In the genomic region with DNA sequence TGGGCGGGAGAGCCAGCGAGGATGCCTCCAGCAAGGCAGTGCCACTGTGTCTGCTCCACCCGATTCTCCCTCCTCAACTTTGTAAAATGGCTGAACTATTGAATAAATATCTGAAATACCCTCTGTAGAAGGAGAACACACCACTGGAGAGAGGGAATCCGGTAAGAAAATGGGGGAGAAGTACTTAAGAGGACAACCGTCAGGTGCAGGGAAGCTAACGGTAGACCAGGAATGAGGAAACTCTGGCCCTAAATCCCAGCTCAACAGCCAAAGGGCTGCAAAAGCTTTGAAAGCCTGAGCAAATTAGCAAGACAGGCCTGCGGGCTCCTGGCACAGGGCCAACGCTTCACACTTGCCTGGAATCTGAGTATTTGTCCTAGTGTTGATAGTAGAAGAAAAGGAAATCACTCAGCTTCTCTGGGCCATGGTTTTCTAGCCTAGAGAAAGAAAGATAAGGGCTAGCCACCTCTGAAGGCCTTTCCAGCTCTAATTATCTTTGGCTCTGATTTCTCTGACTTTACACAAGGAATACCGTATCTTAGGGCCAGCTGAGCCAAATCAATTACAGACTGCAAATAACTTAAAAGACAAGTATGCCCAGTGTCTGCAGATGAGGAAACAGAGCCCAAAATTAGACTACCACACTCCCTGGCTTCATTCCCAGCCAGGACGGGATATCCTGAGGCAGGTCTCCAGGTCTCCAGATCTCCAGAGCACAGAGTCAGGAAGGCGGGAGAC, we compare ENCODE assay signal across 7 cellular contexts.
A peak's percentile ranks its signal among the peaks of the same experiment; 100 is the strongest.
DNase-seq lines count a peak whose midpoint lies in the region; ATAC-seq and TF ChIP-seq lines count a peak whose summit lies in the region.

No MANE protein-coding gene starts in this region.

- no peak for TF ChIP-seq CTCF in gastroesophageal sphincter (IDR thresholded peaks at IDR 0.05)
- no peak for TF ChIP-seq CTCF in GM20000 (IDR thresholded peaks at IDR 0.05; ENCODE audit: extremely low read depth, missing control alignments)

- H3K4me3 ChIP-seq in SJSA1 (no peak overlapping the region), gastroesophageal sphincter (no peak overlapping the region), rectal smooth muscle tissue (ENCODE audit: low read length) (peak overlapping the region; percentile 2)

- WGBS in gastroesophageal sphincter (ENCODE audit: low coverage in 1 of 2), 2 donors: 29 to 35% methylated on average over 10 of the region's 11 CpGs

- H3K27me3 ChIP-seq in SJSA1 (replicated peaks): no peaks in the 10 kb centered on the region
- no peaks in the 10 kb centered on the region for H3K27me3 ChIP-seq in gastroesophageal sphincter
- H3K27me3 ChIP-seq in rectal smooth muscle tissue (ENCODE audit: control insufficient read depth, insufficient read depth, low read length): no peaks in the 10 kb centered on the region

- H3K4me1 ChIP-seq in SJSA1 (replicated peaks): peaks cover 52% of the 10 kb centered on the region
- peaks cover 9 to 89% (median 61%) of the 10 kb centered on the region in 3 donors for H3K4me1 ChIP-seq in gastroesophageal sphincter
- peaks cover 40% of the 10 kb centered on the region for H3K4me1 ChIP-seq in rectal smooth muscle tissue (ENCODE audit: control insufficient read depth, insufficient read depth, low read length)

- DNase-seq in M059J (ENCODE audit: low read depth): peak; percentile 73
- peak; percentile 53 to 61 for DNase-seq in SJSA1 (ENCODE audit: low read depth in 1 of 2, low spot score in 2 of 2)
- no peak for DNase-seq in GM20000 (ENCODE audit: low spot score)
- no peak for DNase-seq in HuH-7 (ENCODE audit: low spot score)

- H3K9me3 ChIP-seq in SJSA1 (replicated peaks): no peaks in the 10 kb centered on the region
- H3K9me3 ChIP-seq in gastroesophageal sphincter: no peaks in the 10 kb centered on the region

- H3K36me3 ChIP-seq in SJSA1: peaks cover 18% of the 10 kb centered on the region; the same call in 1 of the 2 replicates
- no peaks in the 10 kb centered on the region for H3K36me3 ChIP-seq in gastroesophageal sphincter
- H3K36me3 ChIP-seq in rectal smooth muscle tissue (ENCODE audit: control insufficient read depth, insufficient read depth, low read length): no peaks in the 10 kb centered on the region

- no peak for TF ChIP-seq POLR2A in gastroesophageal sphincter (IDR thresholded peaks at IDR 0.05)

- H3K27ac ChIP-seq in SJSA1: peak overlapping the region; percentile 98; the same call in 1 of the 2 replicates
- H3K27ac ChIP-seq in gastroesophageal sphincter: peak overlapping the region; percentile 5 to 86 (median 72)
- peak overlapping the region; percentile 55 for H3K27ac ChIP-seq in rectal smooth muscle tissue (ENCODE audit: low read depth, low read length)

- ATAC-seq in gastroesophageal sphincter: peak; percentile 6
- no peak for ATAC-seq in HG03025 (IDR thresholded peaks at IDR 0.05; ENCODE audit: low FRiP score, unreplicated experiment)

- no peak overlapping the region for H3K9ac ChIP-seq in rectal smooth muscle tissue (ENCODE audit: low read length)

- no peak for TF ChIP-seq EP300 in gastroesophageal sphincter (IDR thresholded peaks at IDR 0.05)

Comparison
In these comparisons a context has a peak if more than half of its experiments do, and no peak if none do; other contexts are left out.
1. DNase-seq: peak in M059J (single experiment) and SJSA1 (2 of 2); none in GM20000 (single experiment) and HuH-7 (single experiment).
2. Peak in every context shown above with its lines, with median percentiles within 50 percentile points of each other: H3K27ac ChIP-seq.